Comparison of ENCODE assay signal across 17 cellular contexts in the genomic region with DNA sequence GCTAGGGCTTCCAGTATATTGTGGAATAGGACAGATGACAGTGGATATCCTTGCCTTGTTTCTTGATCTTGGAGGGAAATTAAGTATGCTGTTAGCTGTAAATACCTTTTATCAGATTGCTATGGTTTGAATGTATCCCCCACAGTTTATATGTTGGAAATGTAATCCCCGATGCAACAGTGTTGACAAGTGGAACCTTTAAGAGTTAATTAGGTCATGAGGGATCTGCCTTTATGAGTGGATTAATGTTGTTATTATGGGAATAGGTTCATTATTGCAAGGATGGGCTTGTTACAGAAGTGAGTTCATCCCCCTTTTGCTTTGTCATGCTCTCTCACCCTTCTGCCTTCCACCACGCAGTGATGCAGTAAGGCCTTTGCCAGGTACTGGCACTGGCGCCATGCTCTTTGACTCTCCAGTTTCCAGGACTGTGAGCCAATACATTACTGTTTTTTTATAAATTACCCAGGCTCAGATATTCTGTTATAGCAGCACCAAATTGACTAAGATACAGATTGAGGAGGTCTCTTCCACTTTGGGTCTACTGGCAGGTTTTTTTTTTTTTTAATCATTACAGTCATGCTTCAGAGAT. TPM values are rescaled to one million over a fixed set of nuclear protein-coding genes. Genes with fewer than 3 reads are reported as not detected.
"Had no signal": no experiment of that assay in that cellular context is flagged by ENCODE, and none has a peak within 500 bp of the region (broad histone marks: within the 10 kb centered on the region; RNA-seq: fewer than 3 reads in every experiment).

No MANE protein-coding gene starts in this region.

- H3K9me3 ChIP-seq: left lung, ovary had no signal

- DNase-seq: activated B cell treated with CpG ODN at 0.5 μM for 24 hours; activated CD4-positive, alpha-beta T cell treated with anti-CD3 and anti-CD28 coated beads, Interleukin-2, amount 10 ng/mL, durations not matched to agents 24 days and 14 days; activated naive CD4-positive, alpha-beta T cell treated with anti-CD3 and anti-CD28 coated beads, Interleukin-2, amount 50 U/mL, for 16 hours; anterior cingulate cortex; foreskin melanocyte; left lung; mesendoderm; ovary; T-helper 17 cell; tibial artery had no signal

- H3K27ac ChIP-seq: esophagus muscularis mucosa, left lung, ovary, tibial artery had no signal

- H3K36me3 ChIP-seq: ovary had no signal

- H3K4me3 ChIP-seq: esophagus muscularis mucosa, left lung, ovary, smooth muscle cell, tibial artery had no signal

- ATAC-seq: left lung; stimulated activated effector memory CD8-positive, alpha-beta T cell treated with anti-CD3 and anti-CD28 coated beads, Interleukin-12 subunit alpha, Interleukin-12 subunit beta, amount 100 ng/mL, for 72 hours; T-helper 17 cell had no signal

- H3K27me3 ChIP-seq: esophagus muscularis mucosa, left lung, ovary, tibial artery had no signal

- H3K4me1 ChIP-seq: left lung, tibial artery had no signal

RNA-seq across cellular contexts. Expression of a gene that starts 22.2 kb away (rescaled TPM):
- total RNA-seq: activated B cell treated with CpG ODN at 0.5 μM for 24 hours; activated CD4-positive, alpha-beta T cell treated with anti-CD3 and anti-CD28 coated beads, Interleukin-2, amount 10 ng/mL, durations not matched to agents 24 days and 14 days; activated T-helper 2 cell treated with anti-CD3 and anti-CD28 coated beads, Interferon-gamma antibody, Interleukin-2, Interleukin-4, amounts not matched to agents 10 μg/mL and 5 μg/mL and 100 μg/mL, durations not matched to agents 14 hours and 24 hours and 36 hours; chondrocyte; dermis microvascular lymphatic vessel endothelial cell; esophagus muscularis mucosa; left lung; neural crest cell; ovary; smooth muscle cell; T-helper 17 cell had no signal
- polyA plus RNA-seq: ovary, smooth muscle cell had no signal

RNA-seq across cellular contexts. Expression of a gene that starts 47.6 kb away (rescaled TPM):
- total RNA-seq: activated B cell treated with CpG ODN at 0.5 μM for 24 hours; activated T-helper 2 cell treated with anti-CD3 and anti-CD28 coated beads, Interferon-gamma antibody, Interleukin-2, Interleukin-4, amounts not matched to agents 10 μg/mL and 5 μg/mL and 100 μg/mL, durations not matched to agents 14 hours and 24 hours and 36 hours; chondrocyte; neural crest cell; T-helper 17 cell had no signal
